In the genomic region with DNA sequence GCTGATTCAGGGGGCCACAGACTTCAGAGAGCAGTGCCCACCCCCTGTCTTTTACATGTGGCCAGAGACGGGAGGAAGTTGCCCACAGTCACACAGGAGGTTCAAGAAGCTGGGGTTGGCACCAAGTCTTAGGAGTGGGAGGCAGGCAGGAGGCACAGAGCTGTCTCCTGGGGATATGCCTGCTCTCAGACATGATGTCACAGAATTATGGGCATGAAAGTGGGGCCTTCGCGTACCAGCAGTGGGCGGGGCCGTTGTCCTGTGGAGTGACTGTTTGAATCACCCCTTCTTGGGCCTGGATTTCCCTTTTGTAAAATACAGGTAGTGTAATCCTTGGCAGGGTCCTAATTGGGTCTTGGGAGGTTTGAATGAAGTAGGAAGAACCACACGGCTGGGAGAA, we compare ENCODE assay signal across 8 cellular contexts.
A peak's percentile ranks its signal among the peaks of the same experiment; 100 is the strongest.
DNase-seq lines count a peak whose midpoint lies in the region; ATAC-seq lines count a peak whose summit lies in the region.

No MANE protein-coding gene starts in this region.

- H3K27me3 Mint-ChIP-seq in activated T-helper 2 cell treated with anti-CD3 and anti-CD28 coated beads, Interferon-gamma antibody, Interleukin-2, Interleukin-4, amounts not matched to agents 10 μg/mL and 5 μg/mL and 100 μg/mL, durations not matched to agents 14 hours and 24 hours and 36 hours (ENCODE audit: low read depth): no peaks in the 10 kb centered on the region

- H3K4me1 Mint-ChIP-seq in activated T-helper 2 cell treated with anti-CD3 and anti-CD28 coated beads, Interferon-gamma antibody, Interleukin-2, Interleukin-4, amounts not matched to agents 10 μg/mL and 5 μg/mL and 100 μg/mL, durations not matched to agents 14 hours and 24 hours and 36 hours (ENCODE audit: low read depth): peaks cover 31% of the 10 kb centered on the region

- H3K4me1 ChIP-seq in mucosa of rectum (ENCODE audit: control insufficient read depth in 2 of 2, insufficient read depth in 2 of 2, low read length in 2 of 2): peaks cover 27 to 40% of the 10 kb centered on the region in 2 donors

- peak; percentile 30 for ATAC-seq in activated CD4-positive, CD25-positive, alpha-beta regulatory T cell treated with anti-CD3 and anti-CD28 coated beads, Interleukin-2, amount 50 U/mL, for 24 hours
- ATAC-seq in HG03045 (IDR thresholded peaks at IDR 0.05; ENCODE audit: unreplicated experiment): peak; percentile 40

- intact Hi-C loops in activated T-helper 2 cell treated with anti-CD3 and anti-CD28 coated beads, Interferon-gamma antibody, Interleukin-2, Interleukin-4, amounts not matched to agents 10 μg/mL and 5 μg/mL and 100 μg/mL, durations not matched to agents 14 hours and 24 hours and 36 hours (cut with micrococcal nuclease): loop anchor here (1.0 to 2.0 kb wide), 2 partner anchors 18 to 19 kb away; no protein-coding TSS in a partner anchor

- DNase-seq in activated CD4-positive, CD25-positive, alpha-beta regulatory T cell treated with anti-CD3 and anti-CD28 coated beads, Interleukin-2, amount 50 U/mL, for 72 hours: no peak
- no peak for DNase-seq in activated T-helper 2 cell treated with anti-CD3 and anti-CD28 coated beads, Interferon-gamma antibody, Interleukin-2, Interleukin-4, amounts not matched to agents 10 μg/mL and 5 μg/mL and 100 μg/mL, durations not matched to agents 14 hours and 24 hours and 36 hours (ENCODE audit: low spot score)
- DNase-seq in KG1 (lab: John Stamatoyannopoulos, UW) (no peak), NCI-H1105 (lab: John Stamatoyannopoulos, UW) (no peak)
- DNase-seq in effector CD8-positive, alpha-beta T cell (lab: John Stamatoyannopoulos, UW): no peak

- H3K9ac ChIP-seq in mucosa of rectum (ENCODE audit: low read depth in 1 of 2, low read length in 2 of 2): no peak overlapping the region

- no peak overlapping the region for H3K4me3 ChIP-seq in mucosa of rectum (ENCODE audit: low read length in 2 of 2)

- no peaks in the 10 kb centered on the region for H3K9me3 Mint-ChIP-seq in activated T-helper 2 cell treated with anti-CD3 and anti-CD28 coated beads, Interferon-gamma antibody, Interleukin-2, Interleukin-4, amounts not matched to agents 10 μg/mL and 5 μg/mL and 100 μg/mL, durations not matched to agents 14 hours and 24 hours and 36 hours

- no peak overlapping the region for H3K4me3 Mint-ChIP-seq in activated T-helper 2 cell treated with anti-CD3 and anti-CD28 coated beads, Interferon-gamma antibody, Interleukin-2, Interleukin-4, amounts not matched to agents 10 μg/mL and 5 μg/mL and 100 μg/mL, durations not matched to agents 14 hours and 24 hours and 36 hours (ENCODE audit: low read depth)

- no peaks in the 10 kb centered on the region for H3K9me3 ChIP-seq in mucosa of rectum (ENCODE audit: control insufficient read depth in 2 of 2, low read length in 2 of 2)

- H3K27ac ChIP-seq in mucosa of rectum (ENCODE audit: low read depth in 2 of 2, low read length in 2 of 2): peak overlapping the region; percentile 63 to 80

- peaks cover 15% of the 10 kb centered on the region for H3K36me3 Mint-ChIP-seq in activated T-helper 2 cell treated with anti-CD3 and anti-CD28 coated beads, Interferon-gamma antibody, Interleukin-2, Interleukin-4, amounts not matched to agents 10 μg/mL and 5 μg/mL and 100 μg/mL, durations not matched to agents 14 hours and 24 hours and 36 hours (ENCODE audit: low read depth)

- peak overlapping the region; percentile 62 for H3K27ac Mint-ChIP-seq in activated T-helper 2 cell treated with anti-CD3 and anti-CD28 coated beads, Interferon-gamma antibody, Interleukin-2, Interleukin-4, amounts not matched to agents 10 μg/mL and 5 μg/mL and 100 μg/mL, durations not matched to agents 14 hours and 24 hours and 36 hours

- H3K36me3 ChIP-seq in mucosa of rectum (ENCODE audit: control insufficient read depth in 2 of 2, insufficient read depth in 2 of 2, low read length in 2 of 2): peaks cover 10 to 16% of the 10 kb centered on the region in 2 donors

- H3K27me3 ChIP-seq in mucosa of rectum (ENCODE audit: control insufficient read depth in 2 of 2, insufficient read depth in 2 of 2, low read length in 2 of 2): no peaks in the 10 kb centered on the region
